1 cellular context compared by ENCODE assay signal in the genomic region with DNA sequence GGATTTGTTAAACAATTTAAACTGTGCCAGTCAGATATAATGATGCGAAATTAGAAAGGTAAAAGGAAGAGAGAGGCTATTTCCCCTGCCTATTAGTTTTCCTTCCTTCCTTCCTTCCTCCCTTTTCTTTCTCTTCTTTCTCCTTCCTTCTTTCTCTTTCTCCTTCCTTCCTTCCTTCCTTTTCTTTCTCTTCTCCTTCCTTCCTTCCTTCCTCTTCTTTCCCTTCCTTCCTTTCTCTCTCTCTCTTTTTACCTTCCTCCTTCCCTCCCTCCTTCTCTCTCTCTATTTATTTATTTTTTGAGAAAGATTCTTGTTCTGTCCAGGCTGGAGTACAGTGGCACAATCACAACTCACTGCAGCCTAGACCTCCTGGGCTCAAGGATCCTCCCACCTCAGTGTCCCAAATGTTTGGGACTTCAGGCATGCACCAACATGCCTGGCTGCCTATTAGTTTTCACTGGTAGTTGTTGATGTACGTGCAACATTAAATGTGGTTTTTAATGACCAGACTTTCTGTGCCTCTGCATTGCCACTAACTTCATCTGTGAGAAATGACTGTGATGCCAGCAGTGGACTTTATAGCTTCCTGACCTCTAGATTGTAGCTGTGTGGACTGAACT.
TF ChIP-seq lines count a peak whose summit lies in the region.

No MANE protein-coding gene starts in this region.

TF ChIP-seq in H1, 55 proteins besides CTCF, POLR2A, EP300 and RAD21 (continued from another document):
- TF ChIP-seq CBX5 (IDR thresholded peaks at IDR 0.05; ENCODE audit: low read depth, low read length) = no peak
- TF ChIP-seq, protein P1, sequence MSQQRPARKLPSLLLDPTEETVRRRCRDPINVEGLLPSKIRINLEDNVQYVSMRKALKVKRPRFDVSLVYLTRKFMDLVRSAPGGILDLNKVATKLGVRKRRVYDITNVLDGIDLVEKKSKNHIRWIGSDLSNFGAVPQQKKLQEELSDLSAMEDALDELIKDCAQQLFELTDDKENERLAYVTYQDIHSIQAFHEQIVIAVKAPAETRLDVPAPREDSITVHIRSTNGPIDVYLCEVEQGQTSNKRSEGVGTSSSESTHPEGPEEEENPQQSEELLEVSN (IDR thresholded peaks at IDR 0.05) = no peak
- no peak for TF ChIP-seq CHD1 (IDR thresholded peaks at IDR 0.05; ENCODE audit: low read depth, low read length)
- no peak for TF ChIP-seq EZH2 (IDR thresholded peaks at IDR 0.05; ENCODE audit: low read depth, low read length, severe bottlenecking)
- TF ChIP-seq, protein P2, sequence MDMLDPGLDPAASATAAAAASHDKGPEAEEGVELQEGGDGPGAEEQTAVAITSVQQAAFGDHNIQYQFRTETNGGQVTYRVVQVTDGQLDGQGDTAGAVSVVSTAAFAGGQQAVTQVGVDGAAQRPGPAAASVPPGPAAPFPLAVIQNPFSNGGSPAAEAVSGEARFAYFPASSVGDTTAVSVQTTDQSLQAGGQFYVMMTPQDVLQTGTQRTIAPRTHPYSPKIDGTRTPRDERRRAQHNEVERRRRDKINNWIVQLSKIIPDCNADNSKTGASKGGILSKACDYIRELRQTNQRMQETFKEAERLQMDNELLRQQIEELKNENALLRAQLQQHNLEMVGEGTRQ (IDR thresholded peaks at IDR 0.05; ENCODE audit: low read length) = no peak
- TF ChIP-seq SUZ12 (IDR thresholded peaks at IDR 0.05; ENCODE audit: low read length) = no peak
- TF ChIP-seq SIX5 (IDR thresholded peaks at IDR 0.05; ENCODE audit: low read depth, low read length) = no peak
- TF ChIP-seq RNF2 (IDR thresholded peaks at IDR 0.05; ENCODE audit: borderline replicate concordance, low read depth, low read length, missing control alignments, poor library complexity, severe bottlenecking) = no peak
- no peak for TF ChIP-seq CEBPB (IDR thresholded peaks at IDR 0.05; ENCODE audit: low read depth, low read length)
- TF ChIP-seq KDM1A (IDR thresholded peaks at IDR 0.05; ENCODE audit: borderline replicate concordance, low read length) = no peak
- TF ChIP-seq CHD2 (IDR thresholded peaks at IDR 0.05; ENCODE audit: low read length) = no peak
TF ChIP-seq in H1: peak in this region for 0.
